In genomic region chr9:103304797-103305196, GRCh38 we compare ENCODE assay signal across 19 cellular contexts.
DNase-seq lines count a peak whose midpoint lies in the region; ATAC-seq and TF ChIP-seq lines count a peak whose summit lies in the region.
"Had no signal": no experiment of that assay in that cellular context is flagged by ENCODE, and none has a peak within 500 bp of the region (broad histone marks: within the 10 kb centered on the region; RNA-seq: fewer than 3 reads in every experiment).

No MANE protein-coding gene starts in this region.

- H3K9ac ChIP-seq in PC-3 (ENCODE audit: low read length): no peak overlapping the region
- H3K9ac ChIP-seq: BLaER1 had no signal

- no peak overlapping the region for H3K27ac ChIP-seq in PC-3 (ENCODE audit: low read length)
- H3K27ac ChIP-seq: BLaER1, C4-2B had no signal

- POLR2A ChIA-PET in PC-3 (lab: Charles Lee; ENCODE audit: unreplicated experiment): no interaction called here

- ATAC-seq in PC-3: no peak
- ATAC-seq: CD8-positive, alpha-beta T cell; GM12878 had no signal

- DNase-seq in DMS53 (lab: John Stamatoyannopoulos, UW) (peak; percentile 82), SW480 (ENCODE audit: low spot score) (peak; percentile 2), kidney epithelial cell (ENCODE audit: low read depth) (peak; percentile 2), renal cortical epithelial cell (ENCODE audit: low read depth) (peak; percentile 9), retina (no peak), PC-3 (no peak), RPMI8226 (no peak), MV-4-11 (lab: John Stamatoyannopoulos, UW) (no peak)
- DNase-seq: Caco-2; CD4-positive, CD25-positive, alpha-beta regulatory T cell; CD8-positive, alpha-beta T cell; DMS 273 treated with DMSO at 0.1 percent for 48 hours; DND-41; GOT3; H7; HCEC 1CT had no signal

- H2AFZ ChIP-seq in PC-3 (ENCODE audit: low read length): no peak overlapping the region

- CTCF ChIA-PET in PC-3 (lab: Charles Lee): no interaction called here

- H3K36me3 ChIP-seq in kidney epithelial cell (ENCODE audit: control insufficient read depth, insufficient read depth, low read length) (no peaks in the 10 kb centered on the region), PC-3 (ENCODE audit: low read depth, low read length) (no peaks in the 10 kb centered on the region)
- H3K36me3 ChIP-seq: BLaER1 had no signal

- H3K9me3 ChIP-seq in PC-3 (ENCODE audit: low read length): no peaks in the 10 kb centered on the region
- H3K9me3 ChIP-seq: Caco-2 had no signal

- H3K27me3 ChIP-seq in kidney epithelial cell (ENCODE audit: control insufficient read depth, insufficient read depth, low read length) (no peaks in the 10 kb centered on the region), PC-3 (ENCODE audit: low read length) (no peaks in the 10 kb centered on the region)
- H3K27me3 ChIP-seq: BLaER1 had no signal

- no peaks in the 10 kb centered on the region for H3K79me2 ChIP-seq in PC-3 (ENCODE audit: low read length)

- intact Hi-C loops in PC-3 (cut with micrococcal nuclease): no loop called here

- TF ChIP-seq CTCF in kidney epithelial cell (IDR thresholded peaks at IDR 0.05; ENCODE audit: insufficient read depth, low read length, poor library complexity, severe bottlenecking) (no peak), PC-3 (conservative IDR thresholded peaks at IDR 0.05; ENCODE audit: low read depth, low read length) (no peak)

- no peaks in the 10 kb centered on the region for H4K20me1 ChIP-seq in PC-3 (ENCODE audit: low read length)
- H4K20me1 ChIP-seq: BLaER1 had no signal

- no peaks in the 10 kb centered on the region for H3F3A ChIP-seq in PC-3 (ENCODE audit: low read length, unreplicated experiment)

- H3K4me2 ChIP-seq in PC-3 (ENCODE audit: low read length): no peak overlapping the region
- H3K4me2 ChIP-seq: BLaER1 had no signal

- BruUV-seq in PC-3 (replicated peaks; lab: Mats Ljungman, UMichigan): no TSS peak

- H3K4me1 ChIP-seq in PC-3 (ENCODE audit: insufficient read depth, low read length): no peaks in the 10 kb centered on the region
- H3K4me1 ChIP-seq: BLaER1, Caco-2 had no signal

- no peaks in the 10 kb centered on the region for H3K9me2 ChIP-seq in PC-3 (replicated peaks; ENCODE audit: low read length)

- H3K4me3 ChIP-seq in kidney epithelial cell (ENCODE audit: low read depth, low read length): no peak overlapping the region
- no peak overlapping the region for H3K4me3 ChIP-seq in PC-3 (ENCODE audit: low read length)
- H3K4me3 ChIP-seq: BLaER1, GM12878 had no signal

Comparison
In these comparisons a context has a peak if more than half of its experiments do, and no peak if none do; other contexts are left out.
1. DNase-seq: peak in DMS53 (single experiment), SW480 (single experiment), kidney epithelial cell (single experiment) and renal cortical epithelial cell (single experiment); none in retina (single experiment), PC-3 (single experiment), RPMI8226 (single experiment) and MV-4-11 (single experiment).